19 cellular contexts compared by ENCODE assay signal in the genomic region with DNA sequence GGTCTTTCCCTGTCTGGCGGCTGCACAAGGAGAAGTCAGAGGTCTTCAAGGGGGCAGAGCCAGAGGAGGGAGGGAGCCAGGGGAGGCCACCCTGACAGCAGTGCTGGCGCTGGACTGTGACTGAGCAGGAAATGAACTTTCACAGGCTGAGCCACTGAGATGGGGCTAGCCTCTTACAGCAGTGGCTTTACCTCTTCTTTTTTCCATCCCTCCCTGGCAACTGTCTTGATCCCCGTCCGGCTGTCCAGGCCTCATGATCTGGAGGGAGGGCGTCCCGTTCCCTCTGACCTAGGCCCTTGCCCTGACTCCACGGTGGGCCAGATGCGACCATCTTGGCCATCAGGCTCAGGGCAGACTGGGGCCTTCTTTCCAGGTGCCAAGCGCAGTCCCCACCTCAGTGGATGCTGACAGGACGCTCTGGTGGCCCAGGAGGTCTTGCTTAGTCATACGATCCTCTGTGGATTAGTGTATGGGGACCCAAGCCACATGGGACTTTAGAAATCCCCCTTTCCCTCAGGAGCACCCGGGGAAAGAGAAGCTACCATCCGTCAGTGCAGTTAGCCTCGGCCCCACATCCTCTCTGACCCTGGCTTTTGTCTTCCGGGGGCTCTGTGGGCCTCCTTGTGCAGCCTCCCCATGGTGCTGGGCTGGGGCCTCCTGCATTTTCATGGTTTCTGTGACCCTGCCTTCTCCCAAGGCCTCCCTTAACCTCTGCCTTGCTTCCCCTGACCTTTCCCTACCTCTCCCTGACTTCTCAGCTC. TPM values are rescaled to one million over a fixed set of nuclear protein-coding genes. Genes with fewer than 3 reads are reported as not detected.
A peak's percentile ranks its signal among the peaks of the same experiment; 100 is the strongest.
DNase-seq lines count a peak whose midpoint lies in the region; ATAC-seq lines count a peak whose summit lies in the region.
"Had no signal": no experiment of that assay in that cellular context is flagged by ENCODE, and none has a peak within 500 bp of the region (broad histone marks: within the 10 kb centered on the region; RNA-seq: fewer than 3 reads in every experiment).

No MANE protein-coding gene starts in this region.

- DNase-seq in Daoy (ENCODE audit: low read depth) (peak; percentile 72), Karpas-422 (peak; percentile 52), kidney tubule cell (ENCODE audit: low spot score) (peak; percentile 68), NCI-H1417 treated with DMSO at 0.1 percent for 48 hours (lab: John Stamatoyannopoulos, UW) (no peak), hippocampal formation (lab: John Stamatoyannopoulos, UW) (no peak), NCI-H524 (lab: John Stamatoyannopoulos, UW) (no peak), NCI-H526 (lab: John Stamatoyannopoulos, UW) (no peak)
- DNase-seq: activated CD8-positive, alpha-beta T cell treated with anti-CD3 and anti-CD28 coated beads, Interleukin-2, amount 10 ng/mL, durations not matched to agents 7 days and 5 days; activated naive CD4-positive, alpha-beta T cell treated with anti-CD3 and anti-CD28 coated beads for 36 hours; DMS79; effector memory CD8-positive, alpha-beta T cell; foreskin keratinocyte; MV-4-11; NCI-H446 treated with DMSO at 0.1 percent for 48 hours; retina; SHP77; stimulated activated CD4-positive, alpha-beta T cell treated with anti-CD3 and anti-CD28 coated beads, Interleukin-2, amount 100 ng/mL, for 48 hours; stimulated activated naive CD4-positive, alpha-beta T cell had no signal

- H3K36me3 ChIP-seq in Karpas-422 (ENCODE audit: insufficient read depth, low read length): no peaks in the 10 kb centered on the region

- H3K9me2 ChIP-seq in Karpas-422 (replicated peaks; ENCODE audit: insufficient read depth, low read length): no peaks in the 10 kb centered on the region

- no peaks in the 10 kb centered on the region for H3K79me2 ChIP-seq in Karpas-422 (ENCODE audit: low read length)

- H3K9ac ChIP-seq in Karpas-422 (ENCODE audit: low read length): no peak overlapping the region

- H3K27me3 ChIP-seq in Karpas-422 (ENCODE audit: low read length): no peaks in the 10 kb centered on the region

- no peak overlapping the region for H3K4me2 ChIP-seq in Karpas-422 (ENCODE audit: low read depth, low read length, poor library complexity, severe bottlenecking)

- ATAC-seq in GM21390 (IDR thresholded peaks at IDR 0.05; ENCODE audit: unreplicated experiment): peak; percentile 27
- ATAC-seq: activated CD8-positive, alpha-beta T cell treated with anti-CD3 and anti-CD28 coated beads, Interleukin-2, amount 10 ng/mL, durations not matched to agents 7 days and 5 days; effector memory CD8-positive, alpha-beta T cell; foreskin keratinocyte had no signal

- H2AFZ ChIP-seq in Karpas-422 (ENCODE audit: low read length): no peak overlapping the region

- no peaks in the 10 kb centered on the region for H4K20me1 ChIP-seq in Karpas-422 (ENCODE audit: insufficient read depth, low read depth, low read length)

- no peaks in the 10 kb centered on the region for H3K9me3 ChIP-seq in Karpas-422 (ENCODE audit: low read length)

- no peak overlapping the region for H3K4me3 ChIP-seq in Karpas-422 (ENCODE audit: low read length)

- peaks cover 44% of the 10 kb centered on the region for H3K4me1 ChIP-seq in Karpas-422 (ENCODE audit: low read length)

- H3K27ac ChIP-seq in Karpas-422 (ENCODE audit: low read length): no peak overlapping the region
- H3K27ac ChIP-seq: foreskin keratinocyte had no signal

RNA-seq across cellular contexts. Expression of gene CCDC167, which starts 57.4 kb away (rescaled TPM):
- total RNA-seq in Daoy (2014; rRNA removed; shearing (Covaris generic)): 115 and 126 TPM in 2 replicates
- 19.6 and 23.2 TPM in 2 replicates for total RNA-seq in Karpas-422 (2014; rRNA removed; shearing (Covaris generic); ENCODE audit: low replicate concordance)

Comparison
In these comparisons a context has a peak if more than half of its experiments do, and no peak if none do; other contexts are left out.
1. DNase-seq: peak in Daoy (single experiment), Karpas-422 (single experiment) and kidney tubule cell (single experiment); none in NCI-H1417 treated with DMSO at 0.1 percent for 48 hours (single experiment), hippocampal formation (0 of 2), NCI-H524 (0 of 2) and NCI-H526 (0 of 2).